ENCODE assay signal across 21 cellular contexts in the genomic region with DNA sequence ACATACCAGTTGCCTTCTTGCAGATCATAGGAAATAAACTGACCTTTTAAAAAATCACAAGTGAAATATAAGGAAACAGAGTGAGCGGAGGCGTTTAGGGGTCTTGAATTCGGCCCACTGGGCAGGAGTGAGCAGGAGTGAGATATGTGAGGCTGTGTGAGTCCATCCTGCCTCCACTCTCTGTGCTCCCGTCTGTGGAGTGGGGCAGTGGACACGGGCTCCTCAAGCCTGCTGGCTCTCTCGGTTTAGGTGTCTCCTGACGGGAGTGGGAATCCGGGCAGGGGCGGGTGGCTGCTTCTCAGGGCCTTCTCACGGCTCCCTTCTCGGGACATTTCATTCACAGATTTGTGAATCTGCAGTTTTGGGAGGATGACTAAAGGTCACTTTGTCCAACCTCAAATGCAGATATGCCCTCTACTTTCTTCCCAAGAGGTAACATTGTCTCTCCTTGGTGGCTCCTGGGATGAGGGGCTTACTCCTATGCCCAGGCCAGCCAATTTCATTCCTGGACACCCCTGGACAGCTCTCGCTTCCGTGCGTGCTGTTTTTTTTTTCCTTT. TPM values are rescaled to one million over a fixed set of nuclear protein-coding genes. Genes with fewer than 3 reads are reported as not detected.
A peak's percentile ranks its signal among the peaks of the same experiment; 100 is the strongest.
DNase-seq lines count a peak whose midpoint lies in the region; ATAC-seq, FAIRE-seq and TF ChIP-seq lines count a peak whose summit lies in the region.
"Had no signal": no experiment of that assay in that cellular context is flagged by ENCODE, and none has a peak within 500 bp of the region (broad histone marks: within the 10 kb centered on the region; RNA-seq: fewer than 3 reads in every experiment).

No MANE protein-coding gene starts in this region.

- H3K4me3 ChIP-seq in suprapubic skin, result no peak overlapping the region
- H3K4me3 ChIP-seq in foreskin fibroblast (ENCODE audit: low read depth in 1 of 2, low read length in 2 of 2), result no peak overlapping the region
- H3K4me3 ChIP-seq: pancreas had no signal

- TF ChIP-seq EP300 in suprapubic skin (IDR thresholded peaks at IDR 0.05), result no peak

- WGBS in suprapubic skin, result 71% methylated on average over 14 of the region's 14 CpGs

- peaks cover 24% of the 10 kb centered on the region for H3K4me1 ChIP-seq in suprapubic skin

- H3K4me3 Mint-ChIP-seq in chondrocyte (ENCODE audit: unreplicated experiment) (no peak overlapping the region), natural killer cell (peak overlapping the region; percentile 75)
- H3K4me3 Mint-ChIP-seq: B cell had no signal

- H3K27ac Mint-ChIP-seq in chondrocyte (ENCODE audit: unreplicated experiment), result peak overlapping the region; percentile 86
- peak overlapping the region; percentile 84 for H3K27ac Mint-ChIP-seq in natural killer cell
- H3K27ac Mint-ChIP-seq: B cell had no signal

- ATAC-seq in natural killer cell (no peak), HG02759 (IDR thresholded peaks at IDR 0.05; ENCODE audit: unreplicated experiment) (no peak)
- ATAC-seq: activated CD4-positive, CD25-positive, alpha-beta regulatory T cell treated with anti-CD3 and anti-CD28 coated beads, Interleukin-2, amount 50 U/mL, for 24 hours had no signal

- H3K9me3 Mint-ChIP-seq in chondrocyte (ENCODE audit: low read depth) (no peaks in the 10 kb centered on the region), natural killer cell (no peaks in the 10 kb centered on the region)

- TF ChIP-seq CTCF in chondrocyte (IDR thresholded peaks at IDR 0.05) (no peak), natural killer cell (IDR thresholded peaks at IDR 0.05) (no peak), suprapubic skin (IDR thresholded peaks at IDR 0.05) (no peak), foreskin fibroblast (IDR thresholded peaks at IDR 0.05; ENCODE audit: low read depth, low read length) (no peak)

- intact Hi-C loops in natural killer cell (cut with micrococcal nuclease), result loop anchor here (5.0 to 10.0 kb wide), 3 partner anchors 49 to 823 kb away; no protein-coding TSS in a partner anchor

- H3K27me3 Mint-ChIP-seq in chondrocyte (ENCODE audit: low read depth) (no peaks in the 10 kb centered on the region), natural killer cell (ENCODE audit: low read depth in 2 of 2) (peaks cover 12 to 16% of the 10 kb centered on the region in 2 donors)

- FAIRE-seq in HTR-8/SVneo (lab: Jason Lieb, UNC), result no peak
- FAIRE-seq: G401.6, GM12891, pancreas had no signal

- DNase-seq in HTR-8/SVneo (ENCODE audit: insufficient read length, low spot score) (peak; percentile 10), chondrocyte (ENCODE audit: low spot score) (no peak), natural killer cell (no peak), suprapubic skin (ENCODE audit: low spot score in 2 of 2) (no peak), foreskin fibroblast (no peak), NCI-H128 (lab: John Stamatoyannopoulos, UW; ENCODE audit: unreplicated experiment) (no peak)
- DNase-seq: activated effector memory CD4-positive, alpha-beta T cell treated with anti-CD3 and anti-CD28 coated beads, Interleukin-2, amount 50 U/mL, for 16 hours; cortex of kidney; NCI-H2029 treated with DMSO at 0.1 percent for 48 hours; SIG-M5; stimulated activated CD4-positive, alpha-beta T cell treated with anti-CD3 and anti-CD28 coated beads, Interleukin-12 subunit alpha, Interleukin-12 subunit beta, amount 100 ng/mL, for 4 hours; stimulated activated naive CD4-positive, alpha-beta T cell treated with Interleukin-2 at 50 U/mL for 16 hours had no signal

- no peak for TF ChIP-seq POLR2A in suprapubic skin (IDR thresholded peaks at IDR 0.05)

- no peaks in the 10 kb centered on the region for H3K9me3 ChIP-seq in suprapubic skin
- H3K9me3 ChIP-seq: pancreas had no signal

- peak overlapping the region; percentile 81 for H3K27ac ChIP-seq in suprapubic skin
- H3K27ac ChIP-seq: pancreas had no signal

- no peaks in the 10 kb centered on the region for H3K36me3 ChIP-seq in suprapubic skin
- H3K36me3 ChIP-seq: pancreas had no signal

- peaks cover 22% of the 10 kb centered on the region for H3K4me1 Mint-ChIP-seq in chondrocyte (ENCODE audit: low read depth)
- peaks cover 39 to 48% of the 10 kb centered on the region in 2 donors for H3K4me1 Mint-ChIP-seq in natural killer cell

- H3K27me3 ChIP-seq in suprapubic skin, result peaks cover 6% of the 10 kb centered on the region
- H3K27me3 ChIP-seq: pancreas had no signal

- H3K36me3 Mint-ChIP-seq in chondrocyte (ENCODE audit: low read depth), result no peaks in the 10 kb centered on the region
- no peaks in the 10 kb centered on the region for H3K36me3 Mint-ChIP-seq in natural killer cell

RNA-seq across cellular contexts. Expression of gene CYTL1, which starts 27.6 kb away (rescaled TPM):
- total RNA-seq in chondrocyte (49.9 to 67.7 TPM (median 67.3 TPM) in 3 replicates), natural killer cell (1 to 10 TPM in 2 of 3 donors, under 1 TPM in 1; 1.00 to 4.4 (median 1.9) TPM), suprapubic skin (under 1 TPM in 1 of 4 donors, not detected in 3; 0.68 TPM)
- total RNA-seq: B cell; Calu3; NCI-H460; T-helper 2 cell treated with Interferon-gamma antibody and Interleukin-4, amounts not matched to agents 100 ng/mL and 5 ng/mL, for 36 hours had no signal

RNA-seq across cellular contexts. Expression of gene STK32B, which starts 59.7 kb away (rescaled TPM):
- total RNA-seq in chondrocyte, result 13.1 to 14.7 TPM (median 14.2 TPM) in 3 replicates
- total RNA-seq in natural killer cell, result under 1 TPM in 2 of 3 donors, not detected in 1; 0.32 to 0.33 TPM
- total RNA-seq in suprapubic skin, result 1 to 10 TPM in 2 of 4 donors, under 1 TPM in 2; 0.76 to 2.2 (median 1.2) TPM
- total RNA-seq: Calu3; T-helper 2 cell treated with Interferon-gamma antibody and Interleukin-4, amounts not matched to agents 100 ng/mL and 5 ng/mL, for 36 hours had no signal
